20 cellular contexts compared by ENCODE assay signal in the genomic region with DNA sequence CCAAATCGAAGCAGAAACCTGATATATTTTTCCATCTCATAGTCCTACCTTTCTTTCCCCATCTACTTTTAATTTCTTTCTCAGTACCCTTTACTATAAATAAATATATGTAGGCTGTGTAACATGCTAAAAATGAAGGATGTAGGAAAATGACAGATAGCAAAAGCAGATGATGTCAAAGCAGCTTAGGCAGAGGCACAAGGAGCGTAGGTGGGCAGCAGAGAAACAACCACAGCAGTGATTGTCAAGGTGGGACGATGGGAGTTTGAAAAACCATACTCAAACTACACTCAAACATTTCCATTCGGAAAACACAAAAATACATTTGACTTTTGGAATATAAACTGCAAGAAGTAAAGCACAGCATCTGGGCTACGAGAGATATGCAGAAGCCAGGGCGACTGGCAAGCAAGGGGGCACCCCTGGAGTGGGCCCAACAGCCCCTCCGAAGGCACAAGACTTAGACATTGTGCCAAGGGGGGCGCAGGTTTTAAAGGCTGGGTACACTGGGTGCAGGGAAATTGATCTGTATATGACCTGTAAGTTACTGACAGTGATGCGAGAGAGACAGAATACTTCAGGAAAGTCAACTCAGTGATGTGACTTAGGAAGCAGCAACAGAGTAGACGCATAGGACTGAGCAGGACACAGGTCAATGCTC. TPM values are rescaled to one million over a fixed set of nuclear protein-coding genes. Genes with fewer than 3 reads are reported as not detected.
DNase-seq lines count a peak whose midpoint lies in the region; ATAC-seq and TF ChIP-seq lines count a peak whose summit lies in the region.
"Had no signal": no experiment of that assay in that cellular context is flagged by ENCODE, and none has a peak within 500 bp of the region (broad histone marks: within the 10 kb centered on the region; RNA-seq: fewer than 3 reads in every experiment).

No MANE protein-coding gene starts in this region.

- no peak overlapping the region for H3K4me3 ChIP-seq in KMS-11 (IDR thresholded peaks at IDR 0.05; ENCODE audit: insufficient read depth, low read depth, low read length)
- no peak overlapping the region for H3K4me3 ChIP-seq in left lung
- H3K4me3 ChIP-seq: tibial nerve had no signal

- no peak overlapping the region for H3K4me3 Mint-ChIP-seq in activated naive CD4-positive, alpha-beta T cell treated with anti-CD3 and anti-CD28 coated beads, Interleukin-2, amount 10 ng/mL, durations not matched to agents 7 days and 5 days
- no peak overlapping the region for H3K4me3 Mint-ChIP-seq in stimulated activated naive B cell treated with anti-CD40 and anti-IgM and Interleukin-4, amounts not matched to agents 10 μg/mL and 1 μg/mL and 100 μg/mL, for 72 hours
- H3K4me3 Mint-ChIP-seq: activated B cell treated with CpG ODN at 0.5 μM for 24 hours had no signal

- H3K9ac ChIP-seq in KMS-11: no peak overlapping the region

- TF ChIP-seq CTCF in KMS-11 (conservative IDR thresholded peaks at IDR 0.05; ENCODE audit: low read depth, low read length): no peak
- TF ChIP-seq CTCF in foreskin keratinocyte (conservative IDR thresholded peaks at IDR 0.05): no peak
- TF ChIP-seq CTCF in left lung (IDR thresholded peaks at IDR 0.05): no peak

- H3K4me1 ChIP-seq in KMS-11 (ENCODE audit: low read depth, poor library complexity, severe bottlenecking): peaks cover 97% of the 10 kb centered on the region
- H3K4me1 ChIP-seq in foreskin keratinocyte: no peaks in the 10 kb centered on the region
- peaks cover 0 to 20% of the 10 kb centered on the region in 2 donors for H3K4me1 ChIP-seq in left lung
- H3K4me1 ChIP-seq: tibial nerve had no signal

- no peaks in the 10 kb centered on the region for H4K20me1 ChIP-seq in KMS-11 (ENCODE audit: insufficient read depth)

- H3K9me3 ChIP-seq in left lung: no peaks in the 10 kb centered on the region
- H3K9me3 ChIP-seq: tibial nerve had no signal

- intact Hi-C loops in left lung (cut with DNase I): no loop called here

- H3K36me3 Mint-ChIP-seq in activated naive CD4-positive, alpha-beta T cell treated with anti-CD3 and anti-CD28 coated beads, Interleukin-2, amount 10 ng/mL, durations not matched to agents 7 days and 5 days: peaks cover 59% of the 10 kb centered on the region
- H3K36me3 Mint-ChIP-seq in activated naive CD4-positive, alpha-beta T cell treated with anti-CD3 and anti-CD28 coated beads, Interleukin-2, amount 50 U/mL, for 72 hours: peaks cover 6 to 27% of the 10 kb centered on the region in 2 donors
- peaks cover 53 to 73% of the 10 kb centered on the region in 2 donors for H3K36me3 Mint-ChIP-seq in stimulated activated naive B cell treated with anti-CD40 and anti-IgM and Interleukin-4, amounts not matched to agents 10 μg/mL and 1 μg/mL and 100 μg/mL, for 72 hours

- peak overlapping the region; percentile 56 for H3K27ac Mint-ChIP-seq in activated naive CD4-positive, alpha-beta T cell treated with anti-CD3 and anti-CD28 coated beads, Interleukin-2, amount 10 ng/mL, durations not matched to agents 7 days and 5 days
- H3K27ac Mint-ChIP-seq in activated naive CD4-positive, alpha-beta T cell treated with anti-CD3 and anti-CD28 coated beads, Interleukin-2, amount 50 U/mL, for 72 hours: peak overlapping the region in 1 of 2 donors; percentile 87
- peak overlapping the region; percentile 37 for H3K27ac Mint-ChIP-seq in stimulated activated naive B cell treated with anti-CD40 and anti-IgM and Interleukin-4, amounts not matched to agents 10 μg/mL and 1 μg/mL and 100 μg/mL, for 72 hours
- H3K27ac Mint-ChIP-seq: activated B cell treated with CpG ODN at 0.5 μM for 24 hours had no signal

- no peak for DNase-seq in activated naive CD4-positive, alpha-beta T cell treated with anti-CD3 and anti-CD28 coated beads, Interleukin-2, amount 10 ng/mL, durations not matched to agents 7 days and 5 days
- DNase-seq in activated naive CD4-positive, alpha-beta T cell treated with anti-CD3 and anti-CD28 coated beads, Interleukin-2, amount 50 U/mL, for 72 hours (ENCODE audit: low spot score in 2 of 2): no peak
- DNase-seq in left lobe of liver (ENCODE audit: low spot score) (no peak), foreskin keratinocyte (no peak), left lung (no peak)
- no peak for DNase-seq in stimulated activated naive B cell treated with anti-CD40 and anti-IgM and Interleukin-4, amounts not matched to agents 10 μg/mL and 1 μg/mL and 100 μg/mL, for 72 hours
- DNase-seq: activated B cell treated with CpG ODN at 0.5 μM for 24 hours; activated gamma-delta T cell treated with Interleukin-2 at 50 U/mL for 16 hours; cerebellar nuclear complex; COR-L47; DND-41; effector CD8-positive, alpha-beta T cell; mesendoderm; NCI-H1694 treated with DMSO at 0.1 percent for 48 hours; NCI-H226; stimulated activated CD4-positive, alpha-beta T cell treated with anti-CD3 and anti-CD28 coated beads, Interleukin-2, amount 100 ng/mL, for 24 hours; stimulated activated naive CD8-positive, alpha-beta T cell treated with anti-CD3 and anti-CD28 coated beads, Interleukin-15, Interleukin-2, amounts not matched to agents 100 U/mL and 50 U/mL, for 24 hours had no signal

- no peaks in the 10 kb centered on the region for H3K27me3 ChIP-seq in KMS-11 (ENCODE audit: insufficient read depth, low read depth)
- no peaks in the 10 kb centered on the region for H3K27me3 ChIP-seq in foreskin keratinocyte
- H3K27me3 ChIP-seq in left lung: no peaks in the 10 kb centered on the region
- H3K27me3 ChIP-seq: tibial nerve had no signal

- H2AFZ ChIP-seq in KMS-11 (ENCODE audit: low read depth): no peak overlapping the region

- ATAC-seq in activated naive CD4-positive, alpha-beta T cell treated with anti-CD3 and anti-CD28 coated beads, Interleukin-2, amount 50 U/mL, for 72 hours: no peak
- ATAC-seq in left lobe of liver (peak; percentile 6), foreskin keratinocyte (no peak), left lung (no peak)
- ATAC-seq in stimulated activated naive B cell treated with anti-CD40 and anti-IgM and Interleukin-4, amounts not matched to agents 10 μg/mL and 1 μg/mL and 100 μg/mL, for 72 hours (replicated peaks): no peak
- ATAC-seq: stimulated activated naive CD8-positive, alpha-beta T cell treated with anti-CD3 and anti-CD28 coated beads, Interleukin-15, Interleukin-2, amounts not matched to agents 100 U/mL and 50 U/mL, for 24 hours had no signal

- H3K27ac ChIP-seq in KMS-11 (peak overlapping the region; percentile 75; the same call in 1 of the 2 replicates), foreskin keratinocyte (no peak overlapping the region), left lung (peak overlapping the region in 1 of 2 donors; percentile 73)
- H3K27ac ChIP-seq: tibial nerve had no signal

- H3K27me3 Mint-ChIP-seq in activated naive CD4-positive, alpha-beta T cell treated with anti-CD3 and anti-CD28 coated beads, Interleukin-2, amount 10 ng/mL, durations not matched to agents 7 days and 5 days: no peaks in the 10 kb centered on the region
- no peaks in the 10 kb centered on the region for H3K27me3 Mint-ChIP-seq in stimulated activated naive B cell treated with anti-CD40 and anti-IgM and Interleukin-4, amounts not matched to agents 10 μg/mL and 1 μg/mL and 100 μg/mL, for 72 hours
- H3K27me3 Mint-ChIP-seq: activated B cell treated with CpG ODN at 0.5 μM for 24 hours; natural killer cell treated with Interleukin-12 subunit alpha and Interleukin-12 subunit beta and Interleukin-15 and Interleukin-18, amount 100 ng/mL, for 72 hours had no signal

- CTCF ChIA-PET in activated naive CD4-positive, alpha-beta T cell treated with anti-CD3 and anti-CD28 coated beads, Interleukin-2, amount 10 ng/mL, durations not matched to agents 7 days and 5 days (lab: Charles Lee): interaction anchor here (2.5 kb wide), 1 partner anchor 15 kb away, joined by 6 read pairs; no protein-coding TSS in a partner anchor

- H3K4me1 Mint-ChIP-seq in activated naive CD4-positive, alpha-beta T cell treated with anti-CD3 and anti-CD28 coated beads, Interleukin-2, amount 10 ng/mL, durations not matched to agents 7 days and 5 days: peaks cover 48% of the 10 kb centered on the region
- H3K4me1 Mint-ChIP-seq in stimulated activated naive B cell treated with anti-CD40 and anti-IgM and Interleukin-4, amounts not matched to agents 10 μg/mL and 1 μg/mL and 100 μg/mL, for 72 hours: peaks cover 27 to 41% of the 10 kb centered on the region in 2 donors

- H3K4me2 ChIP-seq in KMS-11: peak overlapping the region; percentile 69; the same call in 1 of the 2 replicates

- H3K36me3 ChIP-seq in KMS-11 (ENCODE audit: insufficient read depth) (peaks cover 4% of the 10 kb centered on the region; the same call in 1 of the 2 replicates), left lung (peaks cover 0 to 73% of the 10 kb centered on the region in 2 donors)

- H3K79me2 ChIP-seq in KMS-11 (ENCODE audit: insufficient read depth, low read depth): peaks cover 71% of the 10 kb centered on the region

- H3K9me3 Mint-ChIP-seq in activated naive CD4-positive, alpha-beta T cell treated with anti-CD3 and anti-CD28 coated beads, Interleukin-2, amount 10 ng/mL, durations not matched to agents 7 days and 5 days: no peaks in the 10 kb centered on the region
- H3K9me3 Mint-ChIP-seq in activated naive CD4-positive, alpha-beta T cell treated with anti-CD3 and anti-CD28 coated beads, Interleukin-2, amount 50 U/mL, for 72 hours: no peaks in the 10 kb centered on the region
- H3K9me3 Mint-ChIP-seq in stimulated activated naive B cell treated with anti-CD40 and anti-IgM and Interleukin-4, amounts not matched to agents 10 μg/mL and 1 μg/mL and 100 μg/mL, for 72 hours: no peaks in the 10 kb centered on the region
- H3K9me3 Mint-ChIP-seq: activated B cell treated with CpG ODN at 0.5 μM for 24 hours; natural killer cell treated with Interleukin-12 subunit alpha and Interleukin-12 subunit beta and Interleukin-15 and Interleukin-18, amount 100 ng/mL, for 72 hours had no signal

RNA-seq across cellular contexts. Expression of gene SNN, which starts 31.1 kb away (rescaled TPM):
- 10 to 100 TPM; 11.0 to 14.4 TPM for total RNA-seq in activated naive CD4-positive, alpha-beta T cell treated with anti-CD3 and anti-CD28 coated beads, Interleukin-2, amount 50 U/mL, for 72 hours
- total RNA-seq in left lobe of liver (4.4 TPM), foreskin keratinocyte (11.5 and 14.2 TPM in 2 replicates), left lung (10 to 100 TPM; 21.1 to 21.4 TPM)
- polyA plus RNA-seq in foreskin keratinocyte: 7.9 and 11.4 TPM in 2 replicates

RNA-seq across cellular contexts. Expression of gene TXNDC11, which starts 43.3 kb away (rescaled TPM):
- total RNA-seq in activated naive CD4-positive, alpha-beta T cell treated with anti-CD3 and anti-CD28 coated beads, Interleukin-2, amount 50 U/mL, for 72 hours: 10 to 100 TPM; 26.3 to 32.9 TPM
- 49.1 TPM for total RNA-seq in left lobe of liver
- 38.9 and 41.5 TPM in 2 replicates for total RNA-seq in foreskin keratinocyte
- 34.4 and 39.5 TPM in 2 replicates for polyA plus RNA-seq in foreskin keratinocyte
- total RNA-seq in left lung: 10 to 100 TPM; 71.2 to 76.8 TPM
